ENCODE assay signal across 15 cellular contexts in genomic region chr5:121027636-121028035, GRCh38.
"Had no signal": no experiment of that assay in that cellular context is flagged by ENCODE, and none has a peak within 500 bp of the region (broad histone marks: within the 10 kb centered on the region; RNA-seq: fewer than 3 reads in every experiment).

No MANE protein-coding gene starts in this region.

- H3K4me3 ChIP-seq: ascending aorta, breast epithelium, thoracic aorta had no signal

- ATAC-seq: activated CD4-positive, CD25-positive, alpha-beta regulatory T cell treated with anti-CD3 and anti-CD28 coated beads, Interleukin-2, amount 50 U/mL, for 24 hours; left ventricle myocardium superior; natural killer cell treated with Interleukin-12 subunit alpha and Interleukin-12 subunit beta and Interleukin-15 and Interleukin-18, amount 100 ng/mL, for 72 hours; stimulated activated effector memory CD8-positive, alpha-beta T cell treated with anti-CD3 and anti-CD28 coated beads, Interleukin-12 subunit alpha, Interleukin-12 subunit beta, amount 100 ng/mL, for 72 hours had no signal

- H3K27ac ChIP-seq: ascending aorta, breast epithelium, thoracic aorta had no signal

- H3K9me3 ChIP-seq: ascending aorta, breast epithelium, thoracic aorta had no signal

- H3K27me3 ChIP-seq: ascending aorta, breast epithelium had no signal

- H3K4me1 ChIP-seq: ascending aorta, breast epithelium had no signal

- DNase-seq: activated CD4-positive, alpha-beta T cell treated with anti-CD3 and anti-CD28 coated beads, Interleukin-2, amount 50 U/mL, for 4 hours; activated naive CD4-positive, alpha-beta T cell treated with anti-CD3 and anti-CD28 coated beads, Interleukin-2, amount 10 ng/mL, durations not matched to agents 7 days and 5 days; effector memory CD4-positive, alpha-beta T cell; foreskin fibroblast; glutamatergic neuron; hypothalamus; left ventricle myocardium superior; mesenchymal stem cell; stimulated activated CD4-positive, alpha-beta T cell treated with anti-CD3 and anti-CD28 coated beads, Interleukin-12 subunit alpha, Interleukin-12 subunit beta, amount 100 ng/mL, for 4 hours had no signal

- H3K36me3 ChIP-seq: ascending aorta, breast epithelium, thoracic aorta had no signal
